In the genomic region with DNA sequence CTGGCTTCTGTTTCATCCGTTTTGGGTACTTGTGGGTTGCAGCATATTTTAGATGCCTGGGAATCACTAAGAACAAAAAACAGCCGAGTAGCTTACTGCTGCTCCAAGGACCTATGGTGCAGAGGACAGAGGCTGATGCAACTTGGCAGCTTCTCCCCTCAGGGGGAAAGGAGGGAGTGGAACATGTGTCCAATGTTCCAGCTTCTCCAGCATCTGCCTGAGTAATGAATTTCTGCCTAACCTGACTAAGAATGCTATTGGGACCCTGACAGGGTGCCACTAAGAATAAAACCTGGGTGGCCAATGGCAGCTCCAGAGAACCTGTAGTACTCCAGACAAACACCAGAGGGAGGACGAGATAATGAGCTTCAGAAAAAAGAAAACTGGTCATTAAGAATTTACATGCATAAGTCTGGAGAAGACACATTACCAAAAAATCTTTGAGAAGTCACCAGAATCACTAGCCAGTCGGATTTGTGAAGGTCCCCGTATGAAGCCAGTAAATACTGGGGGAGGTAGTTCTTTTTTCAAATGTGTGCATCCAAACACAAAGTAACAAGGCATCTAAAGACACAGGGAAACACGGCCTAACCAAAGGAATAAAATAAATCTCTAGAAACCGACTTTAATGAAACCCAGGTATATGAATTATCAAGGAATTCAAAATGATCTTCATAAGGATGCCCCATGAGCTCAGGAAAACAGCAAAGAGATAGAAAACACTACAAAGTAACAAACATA, we compare ENCODE assay signal across 8 cellular contexts.
DNase-seq lines count a peak whose midpoint lies in the region; ATAC-seq and TF ChIP-seq lines count a peak whose summit lies in the region.

No MANE protein-coding gene starts in this region.

- H3K4me1 ChIP-seq in adipocyte (ENCODE audit: control insufficient read depth, insufficient read depth, low read length) = peaks cover 34% of the 10 kb centered on the region

- no peaks in the 10 kb centered on the region for H3K36me3 ChIP-seq in adipocyte (ENCODE audit: control insufficient read depth, insufficient read depth, low read length, severe bottlenecking)

- H3K9me3 Mint-ChIP-seq in stimulated activated effector memory CD8-positive, alpha-beta T cell treated with anti-CD3 and anti-CD28 coated beads, Interleukin-12 subunit alpha, Interleukin-12 subunit beta, amount 100 ng/mL, for 72 hours = no peaks in the 10 kb centered on the region

- H3K27me3 ChIP-seq in adipocyte (replicated peaks; ENCODE audit: control insufficient read depth, insufficient read depth, low read length) = no peaks in the 10 kb centered on the region

- H3K4me1 Mint-ChIP-seq in stimulated activated effector memory CD8-positive, alpha-beta T cell treated with anti-CD3 and anti-CD28 coated beads, Interleukin-12 subunit alpha, Interleukin-12 subunit beta, amount 100 ng/mL, for 72 hours = no peaks in the 10 kb centered on the region

- no peak overlapping the region for H3K27ac Mint-ChIP-seq in stimulated activated effector memory CD8-positive, alpha-beta T cell treated with anti-CD3 and anti-CD28 coated beads, Interleukin-12 subunit alpha, Interleukin-12 subunit beta, amount 100 ng/mL, for 72 hours

- peak; percentile 88 for ATAC-seq in HG02938 (IDR thresholded peaks at IDR 0.05; ENCODE audit: unreplicated experiment)
- ATAC-seq in stimulated activated effector memory CD8-positive, alpha-beta T cell treated with anti-CD3 and anti-CD28 coated beads, Interleukin-12 subunit alpha, Interleukin-12 subunit beta, amount 100 ng/mL, for 72 hours = peak; percentile 53

- H3K9me3 ChIP-seq in adipocyte (ENCODE audit: control insufficient read depth, low read length) = no peaks in the 10 kb centered on the region

- peak; percentile 58 for TF ChIP-seq CTCF in GM13977 (IDR thresholded peaks at IDR 0.05; ENCODE audit: extremely low read depth, insufficient read depth, missing control alignments)

- peak overlapping the region; percentile 64 for H3K9ac ChIP-seq in adipocyte (ENCODE audit: low read length)

- DNase-seq in AG08395 (ENCODE audit: low spot score) (peak; percentile 60), GM13977 (ENCODE audit: low spot score) (peak; percentile 37), OCI-M1 (lab: John Stamatoyannopoulos, UW) (peak; percentile 74), adipocyte (ENCODE audit: low read depth) (peak; percentile 92), islet precursor cell (peak; percentile 76), NCI-H1694 treated with DMSO at 0.1 percent for 48 hours (lab: John Stamatoyannopoulos, UW) (no peak)
- peak; percentile 40 to 74 for DNase-seq in stimulated activated effector memory CD8-positive, alpha-beta T cell treated with anti-CD3 and anti-CD28 coated beads, Interleukin-12 subunit alpha, Interleukin-12 subunit beta, amount 100 ng/mL, for 72 hours (ENCODE audit: low spot score in 2 of 2)

- no peak overlapping the region for H3K4me3 Mint-ChIP-seq in stimulated activated effector memory CD8-positive, alpha-beta T cell treated with anti-CD3 and anti-CD28 coated beads, Interleukin-12 subunit alpha, Interleukin-12 subunit beta, amount 100 ng/mL, for 72 hours

- no peaks in the 10 kb centered on the region for H3K36me3 Mint-ChIP-seq in stimulated activated effector memory CD8-positive, alpha-beta T cell treated with anti-CD3 and anti-CD28 coated beads, Interleukin-12 subunit alpha, Interleukin-12 subunit beta, amount 100 ng/mL, for 72 hours

- in situ Hi-C loops in GM13977 (cut with MboI; ENCODE audit: low pct_unique_long_range_greater_than_20kb, low sequenced_read_pairs, unreplicated experiment) = loop anchor here (25.0 kb wide), 1 partner anchor 241 kb away; no protein-coding TSS in a partner anchor

- H3K4me3 ChIP-seq in adipocyte (ENCODE audit: low read length) = peak overlapping the region; percentile 70
